Comparison of ENCODE assay signal across 8 cellular contexts in the genomic region with DNA sequence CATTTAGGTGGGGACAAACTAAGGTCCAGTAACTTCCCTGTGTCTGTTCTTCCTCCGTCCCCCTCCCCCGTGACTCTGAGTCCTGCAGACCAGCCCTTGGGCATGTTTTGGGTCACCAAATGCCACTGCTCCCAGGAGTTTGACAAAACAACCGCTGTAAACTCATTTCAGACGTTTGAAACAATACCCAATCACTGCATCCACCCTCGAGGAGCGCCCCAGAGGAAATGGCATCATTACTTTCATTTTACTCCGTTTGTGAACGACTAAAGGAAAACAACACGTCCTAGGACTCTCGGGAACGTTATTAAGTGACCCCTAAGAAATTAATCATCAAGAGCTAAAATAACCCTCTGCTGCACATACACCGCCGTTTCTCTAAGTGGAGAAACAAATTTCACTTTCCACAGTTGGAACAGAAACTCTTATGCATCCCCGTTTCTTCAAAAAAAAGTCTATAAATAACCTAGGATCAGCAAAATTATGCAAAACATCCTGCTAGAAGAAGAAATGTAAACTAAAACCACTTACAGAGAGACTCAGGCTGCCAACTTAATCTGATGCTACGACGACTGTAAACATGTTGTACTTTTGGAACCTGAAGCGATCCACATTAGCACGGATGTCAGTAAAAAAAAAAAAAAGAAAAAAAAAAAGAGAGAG.
DNase-seq lines count a peak whose midpoint lies in the region; ATAC-seq and TF ChIP-seq lines count a peak whose summit lies in the region.

No MANE protein-coding gene starts in this region.

- intact Hi-C loops in CD4-positive, alpha-beta memory T cell (cut with micrococcal nuclease), result loop anchor here (1.0 to 5.0 kb wide), 7 partner anchors 13 to 421 kb away; partner anchors contain the start of genes ATXN7L1, RINT1 and SYPL1
- intact Hi-C loops in natural killer cell (cut with micrococcal nuclease), result loop anchor here (2.0 to 5.0 kb wide), 2 partner anchors 14 to 116 kb away; no protein-coding TSS in a partner anchor

- H2BK120ac ChIP-seq in neuronal stem cell (ENCODE audit: low read depth, low read length), result no peak overlapping the region

- H3K27me3 ChIP-seq in CD4-positive, alpha-beta memory T cell (ENCODE audit: insufficient read depth, low read length), result no peaks in the 10 kb centered on the region
- H3K27me3 ChIP-seq in endodermal cell (ENCODE audit: control insufficient read depth, insufficient read depth, low read length, poor library complexity, severe bottlenecking) (no peaks in the 10 kb centered on the region), neuronal stem cell (ENCODE audit: control insufficient read depth in 3 of 3, insufficient read depth in 3 of 3, low read depth in 1 of 3, low read length in 3 of 3) (no peaks in the 10 kb centered on the region)

- ATAC-seq in natural killer cell, result peak; percentile 42 to 54 (median 53)

- H2BK5ac ChIP-seq in neuronal stem cell (ENCODE audit: low read length), result no peak overlapping the region

- H3K9me3 Mint-ChIP-seq in CD4-positive, alpha-beta memory T cell, result peaks cover 0 to 6% (median 2%) of the 10 kb centered on the region in 8 donors
- H3K9me3 Mint-ChIP-seq in endodermal cell, result no peaks in the 10 kb centered on the region
- no peaks in the 10 kb centered on the region for H3K9me3 Mint-ChIP-seq in natural killer cell

- H3K4me1 Mint-ChIP-seq in CD4-positive, alpha-beta memory T cell, result peaks cover 31 to 82% (median 60%) of the 10 kb centered on the region in 4 donors
- H3K4me1 Mint-ChIP-seq in endodermal cell (peaks cover 55% of the 10 kb centered on the region), natural killer cell (peaks cover 27 to 33% of the 10 kb centered on the region in 2 donors)

- H3K14ac ChIP-seq in neuronal stem cell (ENCODE audit: low read length), result no peak overlapping the region

- no peak overlapping the region for H3K9ac ChIP-seq in endodermal cell (ENCODE audit: extremely low read depth, low read length, poor library complexity, severe bottlenecking)
- H3K9ac ChIP-seq in neuronal stem cell (ENCODE audit: low read depth, low read length, poor library complexity), result no peak overlapping the region

- H3K4me3 ChIP-seq in CD4-positive, alpha-beta memory T cell (ENCODE audit: low read length in 2 of 2), result peak overlapping the region; percentile 71 to 75
- H3K4me3 ChIP-seq in WI38 (ENCODE audit: low read depth, low read length), result peak overlapping the region; percentile 54
- H3K4me3 ChIP-seq in endodermal cell (ENCODE audit: low read length), result peak overlapping the region; percentile 22
- no peak overlapping the region for H3K4me3 ChIP-seq in neuronal stem cell (ENCODE audit: low read length in 2 of 2)

- CTCF ChIA-PET in CD4-positive, alpha-beta memory T cell (lab: Charles Lee; ENCODE audit: partially characterized antibody), result interaction anchor here (1.3 to 3.3 kb wide), 5 partner anchors 14 to 352 kb away, joined by 3 to 17 read pairs (median 6); no protein-coding TSS in a partner anchor

- H3K9me3 ChIP-seq in CD4-positive, alpha-beta memory T cell (ENCODE audit: control insufficient read depth in 1 of 2, low read length in 2 of 2), result no peaks in the 10 kb centered on the region
- peaks cover 4% of the 10 kb centered on the region for H3K9me3 ChIP-seq in endodermal cell (ENCODE audit: control insufficient read depth, low read length)
- peaks cover 0 to 2% of the 10 kb centered on the region in 2 donors for H3K9me3 ChIP-seq in neuronal stem cell (replicated peaks in 1 of 2; ENCODE audit: control insufficient read depth in 2 of 2, insufficient read depth in 1 of 2, low read depth in 1 of 2, low read length in 2 of 2)

- no peaks in the 10 kb centered on the region for H3K27me3 Mint-ChIP-seq in CD4-positive, alpha-beta memory T cell
- H3K27me3 Mint-ChIP-seq in endodermal cell (ENCODE audit: insufficient read depth), result no peaks in the 10 kb centered on the region
- peaks cover 0 to 2% of the 10 kb centered on the region in 2 donors for H3K27me3 Mint-ChIP-seq in natural killer cell (ENCODE audit: low read depth in 2 of 2)

- H4K91ac ChIP-seq in neuronal stem cell (ENCODE audit: low read depth, low read length, poor library complexity), result no peak overlapping the region

- no peak overlapping the region for H2AFZ ChIP-seq in neuronal stem cell (ENCODE audit: low read length)

- H3K36me3 ChIP-seq in CD4-positive, alpha-beta memory T cell (ENCODE audit: insufficient read depth, low read length), result no peaks in the 10 kb centered on the region
- H3K36me3 ChIP-seq in endodermal cell (ENCODE audit: control insufficient read depth, insufficient read depth, low read length) (no peaks in the 10 kb centered on the region), neuronal stem cell (replicated peaks in 1 of 2; ENCODE audit: control insufficient read depth in 2 of 2, insufficient read depth in 2 of 2, low read length in 2 of 2) (no peaks in the 10 kb centered on the region)

- DNase-seq in CD4-positive, alpha-beta memory T cell, result peak; percentile 66 to 73 (median 68)
- DNase-seq in HCEC 1CT (peak; percentile 53), endodermal cell (peak; percentile 72), natural killer cell (no peak), COLO829 (ENCODE audit: low spot score) (no peak), neuronal stem cell (ENCODE audit: low spot score) (no peak), GF-D8 (lab: John Stamatoyannopoulos, UW) (no peak)

- no peaks in the 10 kb centered on the region for H3K79me1 ChIP-seq in neuronal stem cell (ENCODE audit: low read depth, low read length)

- H3K27ac ChIP-seq in CD4-positive, alpha-beta memory T cell (ENCODE audit: low read depth, low read length), result peak overlapping the region; percentile 89
- H3K27ac ChIP-seq in endodermal cell (ENCODE audit: low read depth, low read length) (no peak overlapping the region), neuronal stem cell (replicated peaks; ENCODE audit: low read length) (no peak overlapping the region)

- H3K36me3 Mint-ChIP-seq in CD4-positive, alpha-beta memory T cell, result peaks cover 13 to 15% of the 10 kb centered on the region in 2 donors
- peaks cover 3% of the 10 kb centered on the region for H3K36me3 Mint-ChIP-seq in endodermal cell (ENCODE audit: low read depth)
- H3K36me3 Mint-ChIP-seq in natural killer cell, result no peaks in the 10 kb centered on the region

- H3K4me2 ChIP-seq in neuronal stem cell (ENCODE audit: insufficient read depth, low read length, poor library complexity, severe bottlenecking), result no peak overlapping the region

- H3K4me3 Mint-ChIP-seq in CD4-positive, alpha-beta memory T cell, result peak overlapping the region; percentile 91 to 98 (median 94)
- H3K4me3 Mint-ChIP-seq in endodermal cell (peak overlapping the region; percentile 45), natural killer cell (peak overlapping the region; percentile 100)

- peak overlapping the region; percentile 96 to 100 (median 98) for H3K27ac Mint-ChIP-seq in CD4-positive, alpha-beta memory T cell
- H3K27ac Mint-ChIP-seq in endodermal cell, result peak overlapping the region; percentile 53
- H3K27ac Mint-ChIP-seq in natural killer cell, result peak overlapping the region; percentile 89 to 95

- no peak overlapping the region for H3K4ac ChIP-seq in neuronal stem cell (ENCODE audit: low read length)

- no peak overlapping the region for H3K23ac ChIP-seq in neuronal stem cell (ENCODE audit: low read depth, low read length, poor library complexity)

- H3K4me1 ChIP-seq in CD4-positive, alpha-beta memory T cell (ENCODE audit: insufficient read depth, low read length), result peaks cover 44% of the 10 kb centered on the region
- peaks cover 8% of the 10 kb centered on the region for H3K4me1 ChIP-seq in endodermal cell (ENCODE audit: control insufficient read depth, insufficient read depth, low read length)
- peaks cover 8 to 24% of the 10 kb centered on the region in 2 donors for H3K4me1 ChIP-seq in neuronal stem cell (ENCODE audit: control insufficient read depth in 2 of 2, insufficient read depth in 1 of 2, low read depth in 1 of 2, low read length in 2 of 2)

- no peak overlapping the region for H2AK5ac ChIP-seq in neuronal stem cell (ENCODE audit: low read depth, low read length)

- TF ChIP-seq CTCF in WI38 (IDR thresholded peaks at IDR 0.05; ENCODE audit: low read depth, low read length) (no peak), endodermal cell (conservative IDR thresholded peaks at IDR 0.05) (no peak), natural killer cell (IDR thresholded peaks at IDR 0.05) (no peak)

- H2BK15ac ChIP-seq in neuronal stem cell (ENCODE audit: low read length), result no peak overlapping the region

- no peak overlapping the region for H2BK12ac ChIP-seq in neuronal stem cell (ENCODE audit: low read length)

- no peak overlapping the region for H4K8ac ChIP-seq in neuronal stem cell (ENCODE audit: low read depth, low read length)

- POLR2A ChIA-PET in CD4-positive, alpha-beta memory T cell (lab: Charles Lee; ENCODE audit: partially characterized antibody), result interaction anchor here (0.5 to 6.4 kb wide), 28 partner anchors 8 to 1478 kb away, joined by 3 to 113 read pairs (median 4); partner anchors contain the start of genes HBP1, RINT1 and SYPL1

- no peak overlapping the region for H3K18ac ChIP-seq in neuronal stem cell (ENCODE audit: low read length)

- WGBS in endodermal cell (ENCODE audit: insufficient coverage in 1 of 2, insufficient read length in 1 of 2), 2 experiments, result 55 to 57% methylated on average over 17 to 18 of the region's 18 CpGs
- WGBS in neuronal stem cell (ENCODE audit: extremely low coverage in 2 of 2, insufficient read length in 2 of 2, insufficient replicate concordance in 1 of 2), 2 donors, result no CpG with 5 or more reads among the region's 18 CpGs

Comparison
In these comparisons a context has a peak if more than half of its experiments do, and no peak if none do; other contexts are left out.
1. DNase-seq: peak in CD4-positive, alpha-beta memory T cell (5 of 5), HCEC 1CT (single experiment) and endodermal cell (single experiment); none in natural killer cell (single experiment), COLO829 (single experiment), neuronal stem cell (single experiment) and GF-D8 (single experiment).
2. H3K4me3 ChIP-seq: peak in CD4-positive, alpha-beta memory T cell (2 of 2), WI38 (single experiment) and endodermal cell (single experiment); none in neuronal stem cell (0 of 2).
3. H3K4me3 Mint-ChIP-seq: peak in every context shown above with its lines; median percentile 100 in natural killer cell; 94 in CD4-positive, alpha-beta memory T cell; 45 in endodermal cell.
4. Peak in every context shown above with its lines, with median percentiles within 50 percentile points of each other: H3K27ac Mint-ChIP-seq.